Comparison of ENCODE assay signal across 7 cellular contexts in the genomic region with DNA sequence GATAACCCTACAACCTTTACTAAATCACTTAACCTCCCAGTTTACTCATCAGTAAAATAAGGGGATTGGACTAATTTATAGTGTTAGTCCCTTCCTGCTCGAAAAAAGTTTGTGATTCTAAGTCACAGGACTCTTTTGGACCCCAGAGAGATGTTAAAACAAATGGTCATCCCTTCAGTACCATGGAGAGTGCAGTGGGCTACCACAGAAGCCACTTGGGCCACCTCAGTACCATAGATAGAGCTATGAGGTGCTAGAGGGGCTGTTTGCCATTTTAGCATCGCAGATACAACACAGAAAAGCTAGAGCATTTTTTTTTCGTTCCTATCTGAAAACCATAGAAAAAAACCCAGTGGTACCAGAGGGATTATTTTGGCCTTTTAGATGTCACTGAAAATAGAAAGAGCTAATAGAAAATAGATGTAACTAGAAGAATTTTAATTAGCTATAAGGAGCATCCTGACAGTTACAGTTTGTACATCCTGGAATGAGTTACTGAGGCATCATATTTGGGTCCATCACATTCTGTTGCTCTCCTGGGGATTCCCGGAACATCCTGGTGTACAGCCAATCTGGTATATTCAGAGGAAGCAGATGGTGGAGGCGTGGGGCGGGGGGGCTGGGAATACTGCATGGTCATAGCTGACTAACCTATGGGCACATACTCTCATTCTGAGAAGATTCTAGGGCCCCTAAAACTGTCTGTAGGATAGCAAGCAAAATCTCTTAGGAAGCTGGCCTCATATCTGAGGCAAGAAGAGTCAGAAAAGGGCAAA.
A peak's percentile ranks its signal among the peaks of the same experiment; 100 is the strongest.
DNase-seq lines count a peak whose midpoint lies in the region; ATAC-seq lines count a peak whose summit lies in the region.
"Had no signal": no experiment of that assay in that cellular context is flagged by ENCODE, and none has a peak within 500 bp of the region (broad histone marks: within the 10 kb centered on the region; RNA-seq: fewer than 3 reads in every experiment).

No MANE protein-coding gene starts in this region.

- H3K27me3 ChIP-seq in stomach smooth muscle (ENCODE audit: control insufficient read depth in 1 of 2, insufficient read depth in 2 of 2, low read length in 2 of 2), result no peaks in the 10 kb centered on the region

- peaks cover 4 to 5% of the 10 kb centered on the region in 2 donors for H3K36me3 ChIP-seq in stomach smooth muscle (ENCODE audit: control insufficient read depth in 2 of 2, insufficient read depth in 2 of 2, low read length in 2 of 2)

- H3K36me3 Mint-ChIP-seq in stimulated activated effector memory CD8-positive, alpha-beta T cell treated with anti-CD3 and anti-CD28 coated beads, Interleukin-12 subunit alpha, Interleukin-12 subunit beta, amount 100 ng/mL, for 72 hours, result peaks cover 7% of the 10 kb centered on the region

- peak overlapping the region; percentile 81 for H3K27ac ChIP-seq in epithelial cell of prostate
- H3K27ac ChIP-seq in stomach smooth muscle (ENCODE audit: low read length), result peak overlapping the region; percentile 87

- H3K4me3 ChIP-seq in stomach smooth muscle (ENCODE audit: low read length in 2 of 2), result no peak overlapping the region

- H3K9me3 ChIP-seq in stomach smooth muscle (ENCODE audit: control insufficient read depth in 2 of 2, low read length in 2 of 2), result no peaks in the 10 kb centered on the region

- H3K4me1 Mint-ChIP-seq in stimulated activated effector memory CD8-positive, alpha-beta T cell treated with anti-CD3 and anti-CD28 coated beads, Interleukin-12 subunit alpha, Interleukin-12 subunit beta, amount 100 ng/mL, for 72 hours, result peaks cover 24% of the 10 kb centered on the region

- DNase-seq in NCI-H2171 treated with DMSO at 0.1 percent for 48 hours (lab: John Stamatoyannopoulos, UW) (peak; percentile 98), epithelial cell of prostate (ENCODE audit: low read depth, low spot score) (no peak), Ammon's horn (ENCODE audit: low spot score) (no peak)
- DNase-seq in stimulated activated effector memory CD8-positive, alpha-beta T cell treated with anti-CD3 and anti-CD28 coated beads, Interleukin-12 subunit alpha, Interleukin-12 subunit beta, amount 100 ng/mL, for 72 hours (ENCODE audit: low spot score in 2 of 2), result no peak
- DNase-seq: NCI-H1105 had no signal

- no peak overlapping the region for H3K27ac Mint-ChIP-seq in stimulated activated effector memory CD8-positive, alpha-beta T cell treated with anti-CD3 and anti-CD28 coated beads, Interleukin-12 subunit alpha, Interleukin-12 subunit beta, amount 100 ng/mL, for 72 hours
- H3K27ac Mint-ChIP-seq: stimulated activated naive CD8-positive, alpha-beta T cell treated with anti-CD3 and anti-CD28 coated beads, Interleukin-15, Interleukin-2, amounts not matched to agents 100 ng/mL and 50 ng/mL, for 24 hours had no signal

- H3K9me3 Mint-ChIP-seq in stimulated activated effector memory CD8-positive, alpha-beta T cell treated with anti-CD3 and anti-CD28 coated beads, Interleukin-12 subunit alpha, Interleukin-12 subunit beta, amount 100 ng/mL, for 72 hours, result no peaks in the 10 kb centered on the region
- H3K9me3 Mint-ChIP-seq: stimulated activated naive CD8-positive, alpha-beta T cell treated with anti-CD3 and anti-CD28 coated beads, Interleukin-15, Interleukin-2, amounts not matched to agents 100 ng/mL and 50 ng/mL, for 24 hours had no signal

- peaks cover 38% of the 10 kb centered on the region for H3K4me1 ChIP-seq in stomach smooth muscle (ENCODE audit: control insufficient read depth, insufficient read depth, low read length)

- H3K4me3 Mint-ChIP-seq in stimulated activated effector memory CD8-positive, alpha-beta T cell treated with anti-CD3 and anti-CD28 coated beads, Interleukin-12 subunit alpha, Interleukin-12 subunit beta, amount 100 ng/mL, for 72 hours, result no peak overlapping the region

- peak overlapping the region in 1 of 2 donors; percentile 26 for H3K9ac ChIP-seq in stomach smooth muscle (ENCODE audit: low read length in 2 of 2)

- no peak for ATAC-seq in stimulated activated effector memory CD8-positive, alpha-beta T cell treated with anti-CD3 and anti-CD28 coated beads, Interleukin-12 subunit alpha, Interleukin-12 subunit beta, amount 100 ng/mL, for 72 hours
